Comparison of ENCODE assay signal across 8 cellular contexts in the genomic region with DNA sequence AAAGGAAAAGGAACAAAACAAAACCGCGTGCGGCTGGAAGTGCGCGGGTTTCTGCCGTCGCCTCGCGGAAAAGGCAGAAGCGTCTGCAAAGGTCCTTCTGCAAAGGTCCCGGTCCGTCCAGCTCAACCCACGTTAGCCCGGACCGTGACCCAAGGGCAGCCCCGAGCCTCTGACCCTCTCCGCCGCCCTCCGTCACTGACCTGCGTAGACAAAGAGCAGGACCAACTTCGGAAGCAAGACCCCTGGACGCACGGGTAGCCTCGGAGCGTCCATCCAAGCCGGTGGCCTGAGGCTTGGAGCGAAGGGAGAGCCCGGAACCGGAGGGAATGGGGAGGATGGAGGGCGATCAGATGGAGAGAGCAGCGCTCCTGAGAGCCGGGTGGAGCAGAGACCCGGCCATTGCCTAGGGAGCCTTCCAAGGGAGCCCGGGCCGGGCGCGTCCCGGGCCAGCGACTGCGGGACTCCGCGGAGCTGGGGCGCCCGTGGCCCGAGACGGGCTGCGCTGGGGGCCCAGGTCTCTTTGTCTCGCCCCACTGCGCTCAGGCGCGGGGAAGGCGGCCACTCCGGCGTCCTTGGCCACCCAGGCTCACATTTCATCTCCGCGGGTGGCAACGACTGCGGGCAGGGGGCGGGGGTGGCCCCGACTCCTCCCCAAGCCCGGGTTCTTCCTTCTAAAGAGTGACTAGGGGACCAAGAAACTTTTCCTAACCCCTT. TPM values are rescaled to one million over a fixed set of nuclear protein-coding genes. Genes with fewer than 3 reads are reported as not detected.
DNase-seq lines count a peak whose midpoint lies in the region; ATAC-seq and TF ChIP-seq lines count a peak whose summit lies in the region.

A gene (minus strand): TSS at position 619 of the 714 bp plus-strand sequence. CDS start 346 bp downstream, at position 273.

- peak; percentile 1 for DNase-seq in EH (ENCODE audit: low read depth)
- peak; percentile 33 for DNase-seq in adipocyte (ENCODE audit: low read depth)
- DNase-seq in right atrium auricular region (ENCODE audit: low spot score), result no peak
- no peak for DNase-seq in amygdala (lab: John Stamatoyannopoulos, UW)
- no peak for DNase-seq in HUDEP-2 (lab: John Stamatoyannopoulos, UW; ENCODE audit: unreplicated experiment in 76 of 76)

- no peak within 1 kb of the TSS for H2AFZ ChIP-seq in parathyroid adenoma

- H3K36me3 ChIP-seq in adipocyte (ENCODE audit: control insufficient read depth, insufficient read depth, low read length, severe bottlenecking) (no peaks in the 10 kb centered on the region), right atrium auricular region (no peaks in the 10 kb centered on the region), parathyroid adenoma (ENCODE audit: control insufficient read depth, insufficient read depth, low read length) (no peaks in the 10 kb centered on the region)

- TF ChIP-seq CTCF in right atrium auricular region (IDR thresholded peaks at IDR 0.05) (no peak), parathyroid adenoma (IDR thresholded peaks at IDR 0.05) (no peak)

- H3K27ac ChIP-seq in right atrium auricular region (peak within 1 kb of the TSS; percentile 54 to 75), parathyroid adenoma (peak within 1 kb of the TSS; percentile 39)

- H3K9ac ChIP-seq in adipocyte (ENCODE audit: low read length), result no peak within 1 kb of the TSS
- H3K9ac ChIP-seq in parathyroid adenoma, result no peak within 1 kb of the TSS

- H3K9me3 ChIP-seq in adipocyte (ENCODE audit: control insufficient read depth, low read length), result peaks cover 12% of the 10 kb centered on the region
- H3K9me3 ChIP-seq in right atrium auricular region, result peaks cover 0 to 20% of the 10 kb centered on the region in 2 donors
- H3K9me3 ChIP-seq in parathyroid adenoma (ENCODE audit: control insufficient read depth, low read length), result peaks cover 2% of the 10 kb centered on the region

- no peak for ATAC-seq in GM18502 (IDR thresholded peaks at IDR 0.05; ENCODE audit: poor library complexity, unreplicated experiment)
- ATAC-seq in GM19328 (IDR thresholded peaks at IDR 0.05; ENCODE audit: unreplicated experiment), result no peak

- H3K79me2 ChIP-seq in parathyroid adenoma, result no peaks in the 10 kb centered on the region

- H3K4me3 ChIP-seq in adipocyte (ENCODE audit: low read length) (peak within 1 kb of the TSS; percentile 62), right atrium auricular region (peak within 1 kb of the TSS; percentile 41 to 55), parathyroid adenoma (ENCODE audit: low read depth, low read length) (peak within 1 kb of the TSS; percentile 64)

- no peaks in the 10 kb centered on the region for H3K4me1 ChIP-seq in adipocyte (ENCODE audit: control insufficient read depth, insufficient read depth, low read length)
- peaks cover 0 to 8% of the 10 kb centered on the region in 2 donors for H3K4me1 ChIP-seq in right atrium auricular region
- H3K4me1 ChIP-seq in parathyroid adenoma, result no peaks in the 10 kb centered on the region

- peak within 1 kb of the TSS; percentile 67 for H3K4me2 ChIP-seq in parathyroid adenoma (ENCODE audit: low read length)

- H3K27me3 ChIP-seq in adipocyte (replicated peaks; ENCODE audit: control insufficient read depth, insufficient read depth, low read length) (peaks cover 29% of the 10 kb centered on the region), right atrium auricular region (peaks cover 0 to 4% of the 10 kb centered on the region in 2 donors), parathyroid adenoma (ENCODE audit: control insufficient read depth, insufficient read depth, low read length) (no peaks in the 10 kb centered on the region)

RNA-seq across cellular contexts. Expression of the gene that starts here (rescaled TPM):
- total RNA-seq in right atrium auricular region, result 10 to 100 TPM in 1 of 2 donors, 1 to 10 TPM in 1; 9.6 to 36.7 TPM

Comparison
In these comparisons a context has a peak if more than half of its experiments do, and no peak if none do; other contexts are left out.
1. DNase-seq: peak in EH (single experiment) and adipocyte (single experiment); none in right atrium auricular region (single experiment), amygdala (0 of 56) and HUDEP-2 (0 of 76).
2. Peak in every context shown above with its lines, with median percentiles within 50 percentile points of each other: H3K4me3 ChIP-seq.